Comparison of ENCODE assay signal across 1 cellular context in genomic region chr2:145692971-145693478, GRCh38.
TF ChIP-seq lines count a peak whose summit lies in the region.

No MANE protein-coding gene starts in this region.

TF ChIP-seq in K562, 482 proteins besides CTCF, POLR2A, EP300 and RAD21 (continued from another document and continues in another):
- no peak for TF ChIP-seq SIN3A (IDR thresholded peaks at IDR 0.05; ENCODE audit: borderline replicate concordance in 2 of 2, control insufficient read depth in 1 of 2, low read depth in 2 of 2, low read length in 2 of 2)
- no peak for TF ChIP-seq GMEB1 (CRISPR knock-in tag; IDR thresholded peaks at IDR 0.05)
- TF ChIP-seq NR0B1 (IDR thresholded peaks at IDR 0.05; ENCODE audit: partially characterized antibody) = no peak
- no peak for TF ChIP-seq HNRNPUL1 (IDR thresholded peaks at IDR 0.05; ENCODE audit: low read length)
- TF ChIP-seq SAFB (IDR thresholded peaks at IDR 0.05; ENCODE audit: borderline replicate concordance, low read depth, low read length) = no peak
- no peak for TF ChIP-seq COPS2 (conservative IDR thresholded peaks at IDR 0.05)
- TF ChIP-seq PATZ1 (CRISPR knock-in tag; IDR thresholded peaks at IDR 0.05; ENCODE audit: borderline replicate concordance) = no peak
- no peak for TF ChIP-seq SAP30 (IDR thresholded peaks at IDR 0.05; ENCODE audit: borderline replicate concordance, insufficient read depth, low read depth, low read length, poor library complexity, severe bottlenecking)
- no peak for TF ChIP-seq ZNF165 (CRISPR knock-in tag; IDR thresholded peaks at IDR 0.05; ENCODE audit: borderline replicate concordance)
- 0 out of 2 replicates have a peak, but pooled peaks have one; percentile 54 for TF ChIP-seq TOE1 (IDR thresholded peaks at IDR 0.05; ENCODE audit: borderline replicate concordance)
- no peak for TF ChIP-seq TOE1 (CRISPR knock-in tag; IDR thresholded peaks at IDR 0.05; ENCODE audit: borderline replicate concordance, low read depth)
- TF ChIP-seq TCF15 (CRISPR knock-in tag; IDR thresholded peaks at IDR 0.05) = no peak
- no peak for TF ChIP-seq E2F3 (CRISPR knock-in tag; IDR thresholded peaks at IDR 0.05)
- TF ChIP-seq CREB5 (CRISPR knock-in tag; IDR thresholded peaks at IDR 0.05) = no peak
- TF ChIP-seq FOXK2 (conservative IDR thresholded peaks at IDR 0.05 in 1 of 2, IDR thresholded peaks at IDR 0.05 in 1 of 2; ENCODE audit: low read depth in 2 of 2) = peak; percentile 80 to 92
- TF ChIP-seq PHB2 (IDR thresholded peaks at IDR 0.05; ENCODE audit: low read depth) = peak; percentile 81
- TF ChIP-seq U2AF1 (optimal IDR thresholded peaks at IDR 0.05; ENCODE audit: low read depth, low read length) = no peak
- no peak for TF ChIP-seq CUX1 (CRISPR knock-in tag; IDR thresholded peaks at IDR 0.05)
- no peak for TF ChIP-seq ARID3B (CRISPR knock-in tag; IDR thresholded peaks at IDR 0.05; ENCODE audit: borderline replicate concordance)
- TF ChIP-seq GTF2A2 (tag; IDR thresholded peaks at IDR 0.05) = no peak
- no peak for TF ChIP-seq E2F4 (CRISPR knock-in tag; IDR thresholded peaks at IDR 0.05; ENCODE audit: low read depth)
- no peak for TF ChIP-seq SMC3 (conservative IDR thresholded peaks at IDR 0.05; ENCODE audit: insufficient read depth, low read depth, low read length)
- no peak for TF ChIP-seq GTF2E2 (tag; IDR thresholded peaks at IDR 0.05)
- TF ChIP-seq ARID4B (CRISPR knock-in tag; IDR thresholded peaks at IDR 0.05) = no peak
- TF ChIP-seq ATF7 (IDR thresholded peaks at IDR 0.05) = peak; percentile 83
- no peak for TF ChIP-seq RHOXF2B (CRISPR knock-in tag; conservative IDR thresholded peaks at IDR 0.05)
- no peak for TF ChIP-seq MCM7 (IDR thresholded peaks at IDR 0.05)
- TF ChIP-seq ADNP (tag; IDR thresholded peaks at IDR 0.05) = no peak
- no peak for TF ChIP-seq KDM4B (IDR thresholded peaks at IDR 0.05; ENCODE audit: borderline replicate concordance in 2 of 2, low read depth in 1 of 2)
- TF ChIP-seq PTBP1 (IDR thresholded peaks at IDR 0.05; ENCODE audit: low read depth, low read length) = no peak
- peak; percentile 41 for TF ChIP-seq SMAD1 (IDR thresholded peaks at IDR 0.05; ENCODE audit: low read depth, low read length, partially characterized antibody)
- no peak for TF ChIP-seq KAT8 (IDR thresholded peaks at IDR 0.05; ENCODE audit: low read depth)
- no peak for TF ChIP-seq SIX5 (IDR thresholded peaks at IDR 0.05; ENCODE audit: borderline replicate concordance in 1 of 2, insufficient read depth in 1 of 2, low read depth in 1 of 2, low read length in 2 of 2)
- TF ChIP-seq ATF2 (CRISPR knock-in tag; IDR thresholded peaks at IDR 0.05) = no peak
- no peak for TF ChIP-seq PCBP2 (IDR thresholded peaks at IDR 0.05; ENCODE audit: low read depth, low read length, poor library complexity, severe bottlenecking)
